ENCODE assay signal across 18 cellular contexts in genomic region chr22:22130956-22131355, GRCh38.
DNase-seq lines count a peak whose midpoint lies in the region; ATAC-seq, FAIRE-seq and TF ChIP-seq lines count a peak whose summit lies in the region.
"Had no signal": no experiment of that assay in that cellular context is flagged by ENCODE, and none has a peak within 500 bp of the region (broad histone marks: within the 10 kb centered on the region; RNA-seq: fewer than 3 reads in every experiment).

No MANE protein-coding gene starts in this region.

- no peaks in the 10 kb centered on the region for H4K20me1 ChIP-seq in DOHH2 (ENCODE audit: control insufficient read depth, insufficient read depth, low read depth, low read length)
- H4K20me1 ChIP-seq in Loucy (ENCODE audit: insufficient read depth, low read length, poor library complexity, severe bottlenecking): no peaks in the 10 kb centered on the region
- no peaks in the 10 kb centered on the region for H4K20me1 ChIP-seq in GM12878 (ENCODE audit: control insufficient read depth, insufficient read depth)
- H4K20me1 ChIP-seq: BLaER1 treated with 17β-estradiol and CSF1 and Interleukin-3, amounts not matched to agents 10 nM and 100 nM had no signal

- no peak for TF ChIP-seq EP300 in GM12878 (IDR thresholded peaks at IDR 0.05; ENCODE audit: borderline replicate concordance in 1 of 2, control insufficient read depth in 1 of 2, low read depth in 2 of 2, low read length in 2 of 2)

- peak; percentile 67 for ATAC-seq in activated CD8-positive, alpha-beta memory T cell treated with anti-CD3 and anti-CD28 coated beads, Interleukin-2, amount 10 ng/mL, durations not matched to agents 7 days and 5 days
- peak; percentile 50; the same call in 2 of the 3 replicates for ATAC-seq in GM12878
- no peak for ATAC-seq in esophagus mucosa
- ATAC-seq: HCT116 had no signal

- RAD21 ChIA-PET in GM12878 (lab: Charles Lee; ENCODE audit: unreplicated experiment): interaction anchor here (0.8 to 2.4 kb wide), 2 partner anchors 12 to 81 kb away, joined by 3 to 12 read pairs; no protein-coding TSS in a partner anchor

- peaks cover 30% of the 10 kb centered on the region for H3K27me3 Mint-ChIP-seq in activated CD8-positive, alpha-beta memory T cell treated with anti-CD3 and anti-CD28 coated beads, Interleukin-2, amount 10 ng/mL, durations not matched to agents 7 days and 5 days

- H3K27ac ChIP-seq in DOHH2 (ENCODE audit: low read depth, low read length) (no peak overlapping the region), GM12878 (ENCODE audit: control insufficient read depth, insufficient read depth) (no peak overlapping the region), thyroid gland (no peak overlapping the region)
- H3K27ac ChIP-seq: BLaER1 treated with 17β-estradiol and CSF1 and Interleukin-3, amounts not matched to agents 10 nM and 100 nM; GM23248; HL-60 had no signal

- no TSS peak for BruUV-seq in GM12878 (replicated peaks; lab: Mats Ljungman, UMichigan)

- peak overlapping the region; percentile 9 for H3K27ac Mint-ChIP-seq in activated CD8-positive, alpha-beta memory T cell treated with anti-CD3 and anti-CD28 coated beads, Interleukin-2, amount 10 ng/mL, durations not matched to agents 7 days and 5 days
- H3K27ac Mint-ChIP-seq: CD4-positive, CD25-positive, alpha-beta regulatory T cell had no signal

- no peaks in the 10 kb centered on the region for H3K36me3 Mint-ChIP-seq in activated CD8-positive, alpha-beta memory T cell treated with anti-CD3 and anti-CD28 coated beads, Interleukin-2, amount 10 ng/mL, durations not matched to agents 7 days and 5 days
- H3K36me3 Mint-ChIP-seq: CD4-positive, CD25-positive, alpha-beta regulatory T cell had no signal

- POLR2A ChIA-PET in GM12878 (lab: Charles Lee): interaction anchor here (0.7 to 1.5 kb wide), 4 partner anchors 50 to 150 kb away, joined by 3 to 4 read pairs (median 3); no protein-coding TSS in a partner anchor

- no peak overlapping the region for H2AFZ ChIP-seq in Loucy (ENCODE audit: low read length)
- H2AFZ ChIP-seq in GM12878 (ENCODE audit: control insufficient read depth, low read depth, low read length): no peak overlapping the region
- H2AFZ ChIP-seq: GM23248 had no signal

- no peaks in the 10 kb centered on the region for H3K79me2 ChIP-seq in DOHH2 (ENCODE audit: control insufficient read depth, low read length)
- H3K79me2 ChIP-seq in Loucy (ENCODE audit: insufficient read depth, low read length): peaks cover 58% of the 10 kb centered on the region
- H3K79me2 ChIP-seq in GM12878 (ENCODE audit: control insufficient read depth, insufficient read depth, low read length): no peaks in the 10 kb centered on the region

- no peak for TF ChIP-seq RAD21 in GM12878 (IDR thresholded peaks at IDR 0.05; ENCODE audit: insufficient read depth, low read depth, low read length)

- intact Hi-C loops in GM12878 (cut with micrococcal nuclease; ENCODE audit: unreplicated experiment): loop anchor here (10.0 kb wide), 1 partner anchor 56 kb away; no protein-coding TSS in a partner anchor
- intact Hi-C loops in thyroid gland (cut with DNase I): no loop called here

- no peaks in the 10 kb centered on the region for H3K36me3 ChIP-seq in DOHH2 (ENCODE audit: control insufficient read depth, low read length)
- H3K36me3 ChIP-seq in Loucy (ENCODE audit: insufficient read depth, low read length): no peaks in the 10 kb centered on the region
- H3K36me3 ChIP-seq in GM12878 (ENCODE audit: control insufficient read depth in 2 of 2, insufficient read depth in 2 of 2, low read length in 1 of 2): no peaks in the 10 kb centered on the region
- H3K36me3 ChIP-seq in thyroid gland: no peaks in the 10 kb centered on the region
- H3K36me3 ChIP-seq: BLaER1 treated with 17β-estradiol and CSF1 and Interleukin-3, amounts not matched to agents 10 nM and 100 nM had no signal

- H3K4me1 ChIP-seq in DOHH2 (ENCODE audit: control insufficient read depth, low read length) (peaks cover 15% of the 10 kb centered on the region), Loucy (ENCODE audit: insufficient read depth, low read length, poor library complexity, severe bottlenecking) (peaks cover 40% of the 10 kb centered on the region), GM12878 (ENCODE audit: control insufficient read depth, insufficient read depth, low read length) (no peaks in the 10 kb centered on the region), thyroid gland (no peaks in the 10 kb centered on the region)

- no peak for FAIRE-seq in GM12878 (lab: Jason Lieb, UNC)
- FAIRE-seq: G401.6, H54 had no signal

- no peak overlapping the region for H3K9ac ChIP-seq in Loucy (ENCODE audit: low read depth, low read length, poor library complexity, severe bottlenecking)
- H3K9ac ChIP-seq in GM12878 (ENCODE audit: control insufficient read depth, insufficient read depth, low read length): no peak overlapping the region
- H3K9ac ChIP-seq: BLaER1 treated with 17β-estradiol and CSF1 and Interleukin-3, amounts not matched to agents 10 nM and 100 nM; GM23248 had no signal

- H3K4me3 Mint-ChIP-seq in activated CD8-positive, alpha-beta memory T cell treated with anti-CD3 and anti-CD28 coated beads, Interleukin-2, amount 10 ng/mL, durations not matched to agents 7 days and 5 days: no peak overlapping the region
- H3K4me3 Mint-ChIP-seq: CD4-positive, CD25-positive, alpha-beta regulatory T cell had no signal

- H3K9me2 ChIP-seq in DOHH2 (replicated peaks; ENCODE audit: control insufficient read depth, low read length): no peaks in the 10 kb centered on the region
- H3K9me2 ChIP-seq in Loucy (replicated peaks; ENCODE audit: low read depth, low read length): no peaks in the 10 kb centered on the region

- H3K27me3 ChIP-seq in DOHH2 (ENCODE audit: control insufficient read depth, low read length) (no peaks in the 10 kb centered on the region), Loucy (ENCODE audit: insufficient read depth, low read length, poor library complexity, severe bottlenecking) (no peaks in the 10 kb centered on the region), GM12878 (replicated peaks in 1 of 2; ENCODE audit: control insufficient read depth in 2 of 2, insufficient read depth in 2 of 2, low read length in 1 of 2) (no peaks in the 10 kb centered on the region), thyroid gland (no peaks in the 10 kb centered on the region)
- H3K27me3 ChIP-seq: BLaER1 treated with 17β-estradiol and CSF1 and Interleukin-3, amounts not matched to agents 10 nM and 100 nM had no signal

- in situ Hi-C loops in GM12878 (cut with MboI): loop anchor here (5.0 kb wide), 1 partner anchor 49 kb away; no protein-coding TSS in a partner anchor

- H3F3A ChIP-seq in DOHH2 (ENCODE audit: control insufficient read depth, insufficient read depth) (peaks cover 2% of the 10 kb centered on the region; the same call in 1 of the 2 replicates), Loucy (ENCODE audit: low read depth) (no peaks in the 10 kb centered on the region)

- no peaks in the 10 kb centered on the region for H3K9me3 Mint-ChIP-seq in activated CD8-positive, alpha-beta memory T cell treated with anti-CD3 and anti-CD28 coated beads, Interleukin-2, amount 10 ng/mL, durations not matched to agents 7 days and 5 days (ENCODE audit: low read depth)

- H3K4me2 ChIP-seq in DOHH2 (ENCODE audit: low read length) (peak overlapping the region; percentile 19), Loucy (ENCODE audit: low read depth, low read length, poor library complexity, severe bottlenecking) (peak overlapping the region; percentile 44), GM12878 (ENCODE audit: control insufficient read depth, insufficient read depth) (no peak overlapping the region)
- H3K4me2 ChIP-seq: BLaER1 treated with 17β-estradiol and CSF1 and Interleukin-3, amounts not matched to agents 10 nM and 100 nM had no signal

- H3K4me3 ChIP-seq in DOHH2 (ENCODE audit: low read length): no peak overlapping the region
- H3K4me3 ChIP-seq in Loucy (ENCODE audit: low read length, poor library complexity, severe bottlenecking): no peak overlapping the region
- H3K4me3 ChIP-seq in GM12878: no peak overlapping the region
- H3K4me3 ChIP-seq in thyroid gland (replicated peaks in 1 of 3): no peak overlapping the region
- H3K4me3 ChIP-seq: BLaER1 treated with 17β-estradiol and CSF1 and Interleukin-3, amounts not matched to agents 10 nM and 100 nM; GM23248 had no signal

- SMC1A ChIA-PET in GM12878 (lab: Charles Lee; ENCODE audit: uncharacterized antibody, unreplicated experiment): interaction anchor here (1.3 to 8.9 kb wide), 6 partner anchors 8 to 65 kb away, joined by 3 to 61 read pairs (median 20); no protein-coding TSS in a partner anchor

- peaks cover 15% of the 10 kb centered on the region for H3K4me1 Mint-ChIP-seq in activated CD8-positive, alpha-beta memory T cell treated with anti-CD3 and anti-CD28 coated beads, Interleukin-2, amount 10 ng/mL, durations not matched to agents 7 days and 5 days
- H3K4me1 Mint-ChIP-seq: CD4-positive, CD25-positive, alpha-beta regulatory T cell had no signal

- no peaks in the 10 kb centered on the region for H3K9me3 ChIP-seq in DOHH2 (ENCODE audit: control insufficient read depth, insufficient read depth, low read length)
- H3K9me3 ChIP-seq in Loucy (ENCODE audit: insufficient read depth, low read depth, low read length): no peaks in the 10 kb centered on the region
- no peaks in the 10 kb centered on the region for H3K9me3 ChIP-seq in GM12878 (replicated peaks; ENCODE audit: control insufficient read depth, insufficient read depth, low read length)
- no peaks in the 10 kb centered on the region for H3K9me3 ChIP-seq in thyroid gland
- H3K9me3 ChIP-seq: BLaER1 treated with 17β-estradiol and CSF1 and Interleukin-3, amounts not matched to agents 10 nM and 100 nM had no signal

- TF ChIP-seq CTCF in DOHH2 (IDR thresholded peaks at IDR 0.05; ENCODE audit: low read depth, low read length, poor library complexity, severe bottlenecking) (no peak), Loucy (conservative IDR thresholded peaks at IDR 0.05; ENCODE audit: low read length) (no peak), GM12878 (IDR thresholded peaks at IDR 0.05 in 2 of 3, conservative IDR thresholded peaks at IDR 0.05 in 1 of 3; ENCODE audit: control insufficient read depth in 2 of 3, extremely low read depth in 1 of 3, insufficient read depth in 1 of 3, low read depth in 3 of 3, low read length in 3 of 3) (no peak), thyroid gland (IDR thresholded peaks at IDR 0.05) (no peak)

- DNase-seq in activated CD8-positive, alpha-beta memory T cell treated with anti-CD3 and anti-CD28 coated beads, Interleukin-2, amount 10 ng/mL, durations not matched to agents 7 days and 5 days: no peak
- no peak for DNase-seq in activated CD8-positive, alpha-beta memory T cell treated with anti-CD3 and anti-CD28 coated beads, Interleukin-2, amount 50 U/mL, for 48 hours
- DNase-seq in GM12878 (ENCODE audit: low read depth, low spot score): no peak
- DNase-seq in thyroid gland: no peak
- DNase-seq in NCI-H1417 treated with DMSO at 0.1 percent for 48 hours (lab: John Stamatoyannopoulos, UW): no peak
- DNase-seq: ACHN; Calu3; CD4-positive, CD25-positive, alpha-beta regulatory T cell; DMS 273 treated with DMSO at 0.1 percent for 48 hours; GM23248 had no signal

- 0% methylated on average over 1 of the region's 1 CpG for WGBS in GM12878 (ENCODE audit: insufficient coverage, insufficient replicate concordance, low lambda C conversion rate, missing lambda C conversion rate)
- WGBS in thyroid gland, 2 donors: 91 to 97% methylated on average over 1 of the region's 1 CpG

- CTCF ChIA-PET in activated CD8-positive, alpha-beta memory T cell treated with anti-CD3 and anti-CD28 coated beads, Interleukin-2, amount 10 ng/mL, durations not matched to agents 7 days and 5 days (lab: Charles Lee): interaction anchor here (1.0 to 1.6 kb wide), 4 partner anchors 12 to 71 kb away, joined by 3 to 5 read pairs (median 4); no protein-coding TSS in a partner anchor
- CTCF ChIA-PET in GM12878 (lab: Yijun Ruan, JAX): interaction anchor here (0.9 to 2.6 kb wide), 6 partner anchors 12 to 70 kb away, joined by 3 to 12 read pairs (median 4); no protein-coding TSS in a partner anchor

- no peak for TF ChIP-seq POLR2A in GM12878 (IDR thresholded peaks at IDR 0.05; ENCODE audit: low read depth, low read length)
- no peak for TF ChIP-seq POLR2A in thyroid gland (IDR thresholded peaks at IDR 0.05)
